ENCODE assay signal across 1 cellular context in the genomic region with DNA sequence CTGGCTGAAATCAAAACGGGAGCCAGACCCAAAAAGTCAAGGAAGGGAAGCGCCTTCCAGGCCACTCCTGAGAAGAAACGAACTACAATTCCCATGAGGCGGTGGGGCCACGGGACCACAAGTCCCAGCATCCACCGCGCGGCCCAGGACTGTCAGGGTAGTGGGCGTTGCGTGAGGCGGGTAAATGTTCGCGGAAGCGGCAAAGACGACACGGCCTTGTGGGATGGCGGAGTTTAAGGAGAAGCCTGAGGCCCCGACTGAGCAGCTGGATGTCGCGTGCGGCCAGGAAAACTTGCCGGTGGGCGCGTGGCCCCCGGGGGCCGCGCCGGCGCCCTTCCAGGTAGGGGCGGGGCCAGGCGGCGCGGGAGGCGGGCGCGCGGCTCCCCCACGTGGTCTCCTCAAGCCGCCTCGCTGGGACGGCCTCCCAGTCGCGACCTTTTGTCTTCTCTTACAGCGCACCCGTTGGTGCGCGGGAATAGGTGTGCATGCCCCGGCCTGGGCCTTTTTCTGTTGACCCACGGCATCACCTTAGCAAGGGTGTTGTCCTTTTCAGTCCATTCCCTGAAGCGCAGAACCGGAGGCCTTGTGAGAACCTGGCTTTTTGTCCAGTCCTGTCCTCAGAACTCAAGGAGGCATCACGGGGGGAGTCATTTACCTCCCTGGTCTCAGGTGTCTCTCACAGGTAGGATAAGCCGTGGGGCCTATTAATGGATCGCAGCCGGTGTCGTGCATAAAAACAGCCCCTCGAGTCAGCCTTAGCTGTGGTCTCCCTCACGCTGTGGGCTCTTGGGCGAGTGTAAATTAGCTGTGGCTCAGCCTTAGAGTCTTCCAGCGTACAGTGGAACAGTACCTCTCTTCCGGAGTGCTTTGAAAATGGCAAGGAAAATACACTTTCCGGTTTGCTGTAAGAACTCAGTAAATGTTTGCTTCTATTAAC.
TF ChIP-seq lines count a peak whose summit lies in the region.

A gene (plus strand): TSS at position 183 of the 937 bp plus-strand sequence. CDS start 2 bp downstream, at position 185.

TF ChIP-seq in HepG2, 621 proteins besides CTCF, POLR2A, EP300 and RAD21 (continued from another document and continues in another):
- TF ChIP-seq, protein P1, sequence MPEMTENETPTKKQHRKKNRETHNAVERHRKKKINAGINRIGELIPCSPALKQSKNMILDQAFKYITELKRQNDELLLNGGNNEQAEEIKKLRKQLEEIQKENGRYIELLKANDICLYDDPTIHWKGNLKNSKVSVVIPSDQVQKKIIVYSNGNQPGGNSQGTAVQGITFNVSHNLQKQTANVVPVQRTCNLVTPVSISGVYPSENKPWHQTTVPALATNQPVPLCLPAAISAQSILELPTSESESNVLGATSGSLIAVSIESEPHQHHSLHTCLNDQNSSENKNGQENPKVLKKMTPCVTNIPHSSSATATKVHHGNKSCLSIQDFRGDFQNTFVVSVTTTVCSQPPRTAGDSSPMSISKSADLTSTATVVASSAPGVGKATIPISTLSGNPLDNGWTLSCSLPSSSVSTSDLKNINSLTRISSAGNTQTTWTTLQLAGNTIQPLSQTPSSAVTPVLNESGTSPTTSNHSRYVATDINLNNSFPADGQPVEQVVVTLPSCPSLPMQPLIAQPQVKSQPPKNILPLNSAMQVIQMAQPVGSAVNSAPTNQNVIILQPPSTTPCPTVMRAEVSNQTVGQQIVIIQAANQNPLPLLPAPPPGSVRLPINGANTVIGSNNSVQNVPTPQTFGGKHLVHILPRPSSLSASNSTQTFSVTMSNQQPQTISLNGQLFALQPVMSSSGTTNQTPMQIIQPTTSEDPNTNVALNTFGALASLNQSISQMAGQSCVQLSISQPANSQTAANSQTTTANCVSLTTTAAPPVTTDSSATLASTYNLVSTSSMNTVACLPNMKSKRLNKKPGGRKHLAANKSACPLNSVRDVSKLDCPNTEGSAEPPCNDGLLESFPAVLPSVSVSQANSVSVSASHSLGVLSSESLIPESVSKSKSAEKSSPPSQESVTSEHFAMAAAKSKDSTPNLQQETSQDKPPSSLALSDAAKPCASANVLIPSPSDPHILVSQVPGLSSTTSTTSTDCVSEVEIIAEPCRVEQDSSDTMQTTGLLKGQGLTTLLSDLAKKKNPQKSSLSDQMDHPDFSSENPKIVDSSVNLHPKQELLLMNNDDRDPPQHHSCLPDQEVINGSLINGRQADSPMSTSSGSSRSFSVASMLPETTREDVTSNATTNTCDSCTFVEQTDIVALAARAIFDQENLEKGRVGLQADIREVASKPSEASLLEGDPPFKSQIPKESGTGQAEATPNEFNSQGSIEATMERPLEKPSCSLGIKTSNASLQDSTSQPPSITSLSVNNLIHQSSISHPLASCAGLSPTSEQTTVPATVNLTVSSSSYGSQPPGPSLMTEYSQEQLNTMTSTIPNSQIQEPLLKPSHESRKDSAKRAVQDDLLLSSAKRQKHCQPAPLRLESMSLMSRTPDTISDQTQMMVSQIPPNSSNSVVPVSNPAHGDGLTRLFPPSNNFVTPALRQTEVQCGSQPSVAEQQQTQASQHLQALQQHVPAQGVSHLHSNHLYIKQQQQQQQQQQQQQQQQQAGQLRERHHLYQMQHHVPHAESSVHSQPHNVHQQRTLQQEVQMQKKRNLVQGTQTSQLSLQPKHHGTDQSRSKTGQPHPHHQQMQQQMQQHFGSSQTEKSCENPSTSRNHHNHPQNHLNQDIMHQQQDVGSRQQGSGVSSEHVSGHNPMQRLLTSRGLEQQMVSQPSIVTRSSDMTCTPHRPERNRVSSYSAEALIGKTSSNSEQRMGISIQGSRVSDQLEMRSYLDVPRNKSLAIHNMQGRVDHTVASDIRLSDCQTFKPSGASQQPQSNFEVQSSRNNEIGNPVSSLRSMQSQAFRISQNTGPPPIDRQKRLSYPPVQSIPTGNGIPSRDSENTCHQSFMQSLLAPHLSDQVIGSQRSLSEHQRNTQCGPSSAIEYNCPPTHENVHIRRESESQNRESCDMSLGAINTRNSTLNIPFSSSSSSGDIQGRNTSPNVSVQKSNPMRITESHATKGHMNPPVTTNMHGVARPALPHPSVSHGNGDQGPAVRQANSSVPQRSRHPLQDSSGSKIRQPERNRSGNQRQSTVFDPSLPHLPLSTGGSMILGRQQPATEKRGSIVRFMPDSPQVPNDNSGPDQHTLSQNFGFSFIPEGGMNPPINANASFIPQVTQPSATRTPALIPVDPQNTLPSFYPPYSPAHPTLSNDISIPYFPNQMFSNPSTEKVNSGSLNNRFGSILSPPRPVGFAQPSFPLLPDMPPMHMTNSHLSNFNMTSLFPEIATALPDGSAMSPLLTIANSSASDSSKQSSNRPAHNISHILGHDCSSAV (CRISPR knock-in tag; IDR thresholded peaks at IDR 0.05; ENCODE audit: borderline replicate concordance), result no peak
- TF ChIP-seq ZZZ3 (CRISPR knock-in tag; IDR thresholded peaks at IDR 0.05; ENCODE audit: borderline replicate concordance) (no peak), ZFP36L1 (CRISPR knock-in tag; IDR thresholded peaks at IDR 0.05) (no peak), REPIN1 (CRISPR knock-in tag; IDR thresholded peaks at IDR 0.05; ENCODE audit: borderline replicate concordance, low read depth) (no peak), TBP (CRISPR knock-in tag; IDR thresholded peaks at IDR 0.05) (no peak), ZSCAN29 (CRISPR knock-in tag; conservative IDR thresholded peaks at IDR 0.05) (no peak), KDM3A (CRISPR knock-in tag; IDR thresholded peaks at IDR 0.05; ENCODE audit: low read depth) (no peak), HES4 (CRISPR knock-in tag; IDR thresholded peaks at IDR 0.05; ENCODE audit: borderline replicate concordance) (no peak), ARHGAP35 (CRISPR knock-in tag; IDR thresholded peaks at IDR 0.05; ENCODE audit: borderline replicate concordance) (no peak), ZFP90 (CRISPR knock-in tag; IDR thresholded peaks at IDR 0.05; ENCODE audit: borderline replicate concordance) (peak; percentile 65; the same call in 1 of the 2 replicates), ZFX (CRISPR knock-in tag; IDR thresholded peaks at IDR 0.05; ENCODE audit: low read depth) (peak; percentile 86), ZNF766 (CRISPR knock-in tag; IDR thresholded peaks at IDR 0.05; ENCODE audit: borderline replicate concordance) (0 out of 2 replicates have a peak, but pooled peaks have one; percentile 45), TARDBP (CRISPR knock-in tag; IDR thresholded peaks at IDR 0.05) (peak; percentile 58; the same call in 1 of the 2 replicates), ZNF225 (CRISPR knock-in tag; IDR thresholded peaks at IDR 0.05) (no peak), ZNF143 (CRISPR knock-in tag; IDR thresholded peaks at IDR 0.05) (peak; percentile 98), JARID2 (CRISPR knock-in tag; IDR thresholded peaks at IDR 0.05; ENCODE audit: insufficient replicate concordance) (no peak), FOSL2 (CRISPR knock-in tag; IDR thresholded peaks at IDR 0.05) (peak; percentile 6; the same call in 1 of the 2 replicates), KAT2B (IDR thresholded peaks at IDR 0.05; ENCODE audit: borderline replicate concordance, low read depth, low read length) (no peak), ZFP1 (CRISPR knock-in tag; IDR thresholded peaks at IDR 0.05) (no peak), RFX3 (CRISPR knock-in tag; IDR thresholded peaks at IDR 0.05) (no peak), REL (CRISPR knock-in tag; conservative IDR thresholded peaks at IDR 0.05) (no peak), AKAP8 (CRISPR knock-in tag; IDR thresholded peaks at IDR 0.05) (no peak), SIX4 (CRISPR knock-in tag; IDR thresholded peaks at IDR 0.05) (no peak), NFRKB (IDR thresholded peaks at IDR 0.05) (no peak), TP53 (CRISPR knock-in tag; conservative IDR thresholded peaks at IDR 0.05) (no peak), ZNF598 (CRISPR knock-in tag; IDR thresholded peaks at IDR 0.05; ENCODE audit: borderline replicate concordance) (no peak), ZNF292 (CRISPR knock-in tag; IDR thresholded peaks at IDR 0.05; ENCODE audit: borderline replicate concordance, low read depth) (no peak), SMAD3 (CRISPR knock-in tag; IDR thresholded peaks at IDR 0.05) (no peak), ZSCAN25 (CRISPR knock-in tag; IDR thresholded peaks at IDR 0.05) (no peak), ZBTB3 (CRISPR knock-in tag; IDR thresholded peaks at IDR 0.05; ENCODE audit: borderline replicate concordance, low read depth) (no peak), ZNF747 (CRISPR knock-in tag; IDR thresholded peaks at IDR 0.05; ENCODE audit: borderline replicate concordance) (peak; percentile 75; the same call in 1 of the 2 replicates), SMARCC2 (IDR thresholded peaks at IDR 0.05) (no peak), ZNF335 (CRISPR knock-in tag; IDR thresholded peaks at IDR 0.05) (no peak), ZBTB1 (CRISPR knock-in tag; IDR thresholded peaks at IDR 0.05; ENCODE audit: borderline replicate concordance) (no peak), NFKBIZ (CRISPR knock-in tag; IDR thresholded peaks at IDR 0.05) (0 out of 2 replicates have a peak, but pooled peaks have one; percentile 31)
- TF ChIP-seq, protein P2, sequence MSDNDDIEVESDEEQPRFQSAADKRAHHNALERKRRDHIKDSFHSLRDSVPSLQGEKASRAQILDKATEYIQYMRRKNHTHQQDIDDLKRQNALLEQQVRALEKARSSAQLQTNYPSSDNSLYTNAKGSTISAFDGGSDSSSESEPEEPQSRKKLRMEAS (IDR thresholded peaks at IDR 0.05), result peak; percentile 92
- TF ChIP-seq, protein P3, sequence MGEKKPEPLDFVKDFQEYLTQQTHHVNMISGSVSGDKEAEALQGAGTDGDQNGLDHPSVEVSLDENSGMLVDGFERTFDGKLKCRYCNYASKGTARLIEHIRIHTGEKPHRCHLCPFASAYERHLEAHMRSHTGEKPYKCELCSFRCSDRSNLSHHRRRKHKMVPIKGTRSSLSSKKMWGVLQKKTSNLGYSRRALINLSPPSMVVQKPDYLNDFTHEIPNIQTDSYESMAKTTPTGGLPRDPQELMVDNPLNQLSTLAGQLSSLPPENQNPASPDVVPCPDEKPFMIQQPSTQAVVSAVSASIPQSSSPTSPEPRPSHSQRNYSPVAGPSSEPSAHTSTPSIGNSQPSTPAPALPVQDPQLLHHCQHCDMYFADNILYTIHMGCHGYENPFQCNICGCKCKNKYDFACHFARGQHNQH (CRISPR knock-in tag; IDR thresholded peaks at IDR 0.05), result peak; percentile 38; the same call in 1 of the 2 replicates
- TF ChIP-seq, protein P4, sequence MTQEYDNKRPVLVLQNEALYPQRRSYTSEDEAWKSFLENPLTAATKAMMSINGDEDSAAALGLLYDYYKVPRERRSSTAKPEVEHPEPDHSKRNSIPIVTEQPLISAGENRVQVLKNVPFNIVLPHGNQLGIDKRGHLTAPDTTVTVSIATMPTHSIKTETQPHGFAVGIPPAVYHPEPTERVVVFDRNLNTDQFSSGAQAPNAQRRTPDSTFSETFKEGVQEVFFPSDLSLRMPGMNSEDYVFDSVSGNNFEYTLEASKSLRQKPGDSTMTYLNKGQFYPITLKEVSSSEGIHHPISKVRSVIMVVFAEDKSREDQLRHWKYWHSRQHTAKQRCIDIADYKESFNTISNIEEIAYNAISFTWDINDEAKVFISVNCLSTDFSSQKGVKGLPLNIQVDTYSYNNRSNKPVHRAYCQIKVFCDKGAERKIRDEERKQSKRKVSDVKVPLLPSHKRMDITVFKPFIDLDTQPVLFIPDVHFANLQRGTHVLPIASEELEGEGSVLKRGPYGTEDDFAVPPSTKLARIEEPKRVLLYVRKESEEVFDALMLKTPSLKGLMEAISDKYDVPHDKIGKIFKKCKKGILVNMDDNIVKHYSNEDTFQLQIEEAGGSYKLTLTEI (CRISPR knock-in tag; conservative IDR thresholded peaks at IDR 0.05), result no peak
- TF ChIP-seq, protein P5, sequence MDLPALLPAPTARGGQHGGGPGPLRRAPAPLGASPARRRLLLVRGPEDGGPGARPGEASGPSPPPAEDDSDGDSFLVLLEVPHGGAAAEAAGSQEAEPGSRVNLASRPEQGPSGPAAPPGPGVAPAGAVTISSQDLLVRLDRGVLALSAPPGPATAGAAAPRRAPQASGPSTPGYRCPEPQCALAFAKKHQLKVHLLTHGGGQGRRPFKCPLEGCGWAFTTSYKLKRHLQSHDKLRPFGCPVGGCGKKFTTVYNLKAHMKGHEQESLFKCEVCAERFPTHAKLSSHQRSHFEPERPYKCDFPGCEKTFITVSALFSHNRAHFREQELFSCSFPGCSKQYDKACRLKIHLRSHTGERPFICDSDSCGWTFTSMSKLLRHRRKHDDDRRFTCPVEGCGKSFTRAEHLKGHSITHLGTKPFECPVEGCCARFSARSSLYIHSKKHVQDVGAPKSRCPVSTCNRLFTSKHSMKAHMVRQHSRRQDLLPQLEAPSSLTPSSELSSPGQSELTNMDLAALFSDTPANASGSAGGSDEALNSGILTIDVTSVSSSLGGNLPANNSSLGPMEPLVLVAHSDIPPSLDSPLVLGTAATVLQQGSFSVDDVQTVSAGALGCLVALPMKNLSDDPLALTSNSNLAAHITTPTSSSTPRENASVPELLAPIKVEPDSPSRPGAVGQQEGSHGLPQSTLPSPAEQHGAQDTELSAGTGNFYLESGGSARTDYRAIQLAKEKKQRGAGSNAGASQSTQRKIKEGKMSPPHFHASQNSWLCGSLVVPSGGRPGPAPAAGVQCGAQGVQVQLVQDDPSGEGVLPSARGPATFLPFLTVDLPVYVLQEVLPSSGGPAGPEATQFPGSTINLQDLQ (CRISPR knock-in tag; IDR thresholded peaks at IDR 0.05), result no peak; the same call in 1 of the 2 replicates
- TF ChIP-seq, protein P6, sequence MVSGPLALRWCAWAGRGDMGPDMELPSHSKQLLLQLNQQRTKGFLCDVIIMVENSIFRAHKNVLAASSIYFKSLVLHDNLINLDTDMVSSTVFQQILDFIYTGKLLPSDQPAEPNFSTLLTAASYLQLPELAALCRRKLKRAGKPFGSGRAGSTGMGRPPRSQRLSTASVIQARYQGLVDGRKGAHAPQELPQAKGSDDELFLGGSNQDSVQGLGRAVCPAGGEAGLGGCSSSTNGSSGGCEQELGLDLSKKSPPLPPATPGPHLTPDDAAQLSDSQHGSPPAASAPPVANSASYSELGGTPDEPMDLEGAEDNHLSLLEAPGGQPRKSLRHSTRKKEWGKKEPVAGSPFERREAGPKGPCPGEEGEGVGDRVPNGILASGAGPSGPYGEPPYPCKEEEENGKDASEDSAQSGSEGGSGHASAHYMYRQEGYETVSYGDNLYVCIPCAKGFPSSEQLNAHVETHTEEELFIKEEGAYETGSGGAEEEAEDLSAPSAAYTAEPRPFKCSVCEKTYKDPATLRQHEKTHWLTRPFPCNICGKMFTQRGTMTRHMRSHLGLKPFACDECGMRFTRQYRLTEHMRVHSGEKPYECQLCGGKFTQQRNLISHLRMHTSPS (CRISPR knock-in tag; IDR thresholded peaks at IDR 0.05; ENCODE audit: low read depth), result no peak
- TF ChIP-seq, protein P7, sequence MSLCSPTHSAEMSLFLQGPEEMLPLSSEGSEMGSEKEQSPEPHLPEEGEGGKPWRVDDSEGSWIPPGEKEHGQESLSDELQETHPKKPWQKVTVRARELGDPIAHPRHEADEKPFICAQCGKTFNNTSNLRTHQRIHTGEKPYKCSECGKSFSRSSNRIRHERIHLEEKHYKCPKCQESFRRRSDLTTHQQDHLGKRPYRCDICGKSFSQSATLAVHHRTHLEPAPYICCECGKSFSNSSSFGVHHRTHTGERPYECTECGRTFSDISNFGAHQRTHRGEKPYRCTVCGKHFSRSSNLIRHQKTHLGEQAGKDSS (CRISPR knock-in tag; IDR thresholded peaks at IDR 0.05; ENCODE audit: borderline replicate concordance, low read depth), result peak; percentile 60; the same call in 1 of the 2 replicates
- TF ChIP-seq, protein P8, sequence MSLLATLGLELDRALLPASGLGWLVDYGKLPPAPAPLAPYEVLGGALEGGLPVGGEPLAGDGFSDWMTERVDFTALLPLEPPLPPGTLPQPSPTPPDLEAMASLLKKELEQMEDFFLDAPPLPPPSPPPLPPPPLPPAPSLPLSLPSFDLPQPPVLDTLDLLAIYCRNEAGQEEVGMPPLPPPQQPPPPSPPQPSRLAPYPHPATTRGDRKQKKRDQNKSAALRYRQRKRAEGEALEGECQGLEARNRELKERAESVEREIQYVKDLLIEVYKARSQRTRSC (CRISPR knock-in tag; IDR thresholded peaks at IDR 0.05; ENCODE audit: low read depth), result no peak
